8 cellular contexts compared by ENCODE assay signal in the genomic region with DNA sequence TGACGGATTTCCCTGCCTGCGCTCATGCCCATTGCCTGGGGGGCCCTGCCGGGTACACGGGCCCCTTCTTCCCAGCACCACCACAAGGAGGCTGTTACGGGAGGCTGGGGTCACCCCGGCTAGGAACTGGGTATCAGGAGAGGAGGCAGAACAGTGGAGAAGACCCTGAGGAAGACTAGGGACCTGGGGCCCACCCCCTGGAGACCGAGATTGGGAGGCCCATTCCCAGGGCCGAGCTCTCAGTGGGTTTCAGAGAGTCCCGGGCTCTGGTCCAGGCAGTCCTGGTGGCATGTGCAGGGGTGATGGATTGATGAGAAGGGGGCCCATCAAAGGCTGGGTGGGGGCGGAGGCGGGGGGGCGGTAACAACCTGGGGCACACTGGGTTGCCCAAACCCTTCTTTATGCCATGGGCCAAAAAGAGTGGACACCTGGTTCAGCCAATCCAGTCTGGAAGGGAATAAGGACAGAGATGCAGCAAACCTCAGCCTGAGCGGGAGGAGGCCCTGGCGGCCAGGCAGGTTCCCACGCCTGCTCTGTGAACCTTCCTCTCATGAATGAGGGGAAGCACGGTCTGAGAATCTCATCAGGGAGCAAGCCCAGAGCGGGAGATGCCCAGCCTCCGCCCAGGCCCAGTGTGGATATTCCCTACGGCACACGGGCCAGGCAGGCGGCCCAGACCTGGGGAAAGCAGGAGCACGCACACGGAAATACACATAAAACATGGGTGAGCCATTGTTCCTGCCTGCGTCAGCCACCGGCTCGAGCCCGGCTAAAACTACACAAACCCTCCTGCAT. TPM values are rescaled to one million over a fixed set of nuclear protein-coding genes. Genes with fewer than 3 reads are reported as not detected.
DNase-seq lines count a peak whose midpoint lies in the region; ATAC-seq and TF ChIP-seq lines count a peak whose summit lies in the region.

No MANE protein-coding gene starts in this region.

- ATAC-seq in Right ventricle myocardium inferior (no peak), left cardiac atrium (no peak), GM18519 (IDR thresholded peaks at IDR 0.05; ENCODE audit: low FRiP score, unreplicated experiment) (no peak), GM21576 (IDR thresholded peaks at IDR 0.05; ENCODE audit: unreplicated experiment) (no peak)

- no peak for TF ChIP-seq POLR2A in uterus (IDR thresholded peaks at IDR 0.05)

- intact Hi-C loops in Right ventricle myocardium inferior (cut with DNase I) = loop anchor here (5.0 kb wide), 1 partner anchor 36 kb away; no protein-coding TSS in a partner anchor
- intact Hi-C loops in left cardiac atrium (cut with DNase I) = loop anchor here in 1 of 2 donors (5.0 kb wide), 2 partner anchors 34 to 36 kb away; no protein-coding TSS in a partner anchor
- intact Hi-C loops in uterus (cut with DNase I; ENCODE audit: low total_unique reads) = loop anchor here (10.0 kb wide), 1 partner anchor 1064 kb away; a partner anchor contains a TSS

- H3K9me3 ChIP-seq in mononuclear cell (ENCODE audit: low read depth, low read length) (no peaks in the 10 kb centered on the region), uterus (no peaks in the 10 kb centered on the region)

- no peaks in the 10 kb centered on the region for H3K36me3 ChIP-seq in uterus

- DNase-seq in Right ventricle myocardium inferior (ENCODE audit: missing footprints) (peak; percentile 55), left cardiac atrium (no peak), caudate nucleus (lab: John Stamatoyannopoulos, UW) (peak in 1 of 61 donors; percentile 10), uterus (peak in 1 of 2 donors; percentile 13), AML-193 (lab: John Stamatoyannopoulos, UW) (no peak)

- H3K27ac ChIP-seq in caudate nucleus (ENCODE audit: low read depth, low read length) = peak overlapping the region; percentile 2
- peak overlapping the region; percentile 82 to 92 for H3K27ac ChIP-seq in uterus

- peaks cover 9% of the 10 kb centered on the region for H3K27me3 ChIP-seq in mononuclear cell (ENCODE audit: insufficient read depth, low read length)
- H3K27me3 ChIP-seq in uterus = no peaks in the 10 kb centered on the region

- H3K4me1 ChIP-seq in mononuclear cell (ENCODE audit: insufficient read depth, low read length) = peaks cover 12% of the 10 kb centered on the region
- H3K4me1 ChIP-seq in uterus = peaks cover 14 to 20% of the 10 kb centered on the region in 2 donors

- H3K4me3 ChIP-seq in mononuclear cell (ENCODE audit: low read length) = peak overlapping the region; percentile 36
- H3K4me3 ChIP-seq in uterus = peak overlapping the region; percentile 51 to 71

- no peak for TF ChIP-seq CTCF in uterus (IDR thresholded peaks at IDR 0.05)

RNA-seq across cellular contexts. Expression of a gene that starts 0.8 kb away (rescaled TPM):
- total RNA-seq in Right ventricle myocardium inferior (88.7 TPM), left cardiac atrium (10 to 100 TPM; 60.2 to 78.4 TPM), mononuclear cell (0.31 TPM), uterus (100 to 1,000 TPM in 1 of 4 donors, 10 to 100 TPM in 3; 19.4 to 112 (median 85.2) TPM)

RNA-seq across cellular contexts. Expression of a gene that starts 29.1 kb away (rescaled TPM):
- 5.4 TPM for total RNA-seq in Right ventricle myocardium inferior
- total RNA-seq in left cardiac atrium = 10 to 100 TPM; 12.4 to 38.5 TPM
- not detected for total RNA-seq in mononuclear cell
- 100 to 1,000 TPM in 1 of 4 donors, 10 to 100 TPM in 3; 14.1 to 148 (median 45.3) TPM for total RNA-seq in uterus

Comparison
In these comparisons a context has a peak if more than half of its experiments do, and no peak if none do; other contexts are left out.
1. RNA of a gene that starts 0.8 kb away (total RNA-seq): 19.4 to 112 TPM in uterus, 88.7 TPM in Right ventricle myocardium inferior (single experiment) and 60.2 to 78.4 TPM in left cardiac atrium; 0.31 TPM in mononuclear cell (single experiment); every median in the first group is over 10 times any median in the second.